ENCODE assay signal across 1 cellular context in the genomic region with DNA sequence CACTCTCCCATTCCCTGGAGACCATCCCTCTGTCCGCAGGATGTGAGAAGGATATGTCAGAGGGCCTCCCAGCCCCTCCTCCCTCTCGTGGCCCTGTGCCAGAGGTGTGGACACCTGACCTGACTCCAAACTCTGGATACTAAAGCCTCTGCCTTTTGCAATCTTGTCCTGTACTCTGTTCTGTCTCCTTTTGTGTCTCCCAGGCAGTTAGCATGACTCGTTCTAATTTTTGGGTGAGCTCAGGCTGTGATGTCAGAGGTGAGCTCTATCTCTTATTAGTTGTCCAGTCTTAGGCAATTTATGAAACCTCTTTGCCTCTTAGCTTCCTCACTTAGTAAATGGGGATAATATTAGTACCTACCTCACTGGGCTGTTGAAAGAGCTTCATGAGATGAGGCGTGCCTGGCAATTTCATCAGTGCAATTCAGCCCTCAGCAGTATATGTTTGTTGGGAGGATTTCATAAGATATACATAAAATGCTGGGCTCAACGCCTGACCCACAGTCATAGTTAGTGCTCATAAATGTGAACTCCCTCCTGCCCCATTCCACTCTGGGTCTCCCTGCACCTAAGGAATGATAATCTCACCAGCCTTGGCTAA.
TF ChIP-seq lines count a peak whose summit lies in the region.

No MANE protein-coding gene starts in this region.

TF ChIP-seq in A549, 52 proteins besides CTCF, POLR2A, EP300 and RAD21 (continued from another document):
- TF ChIP-seq CEBPB (IDR thresholded peaks at IDR 0.05): peak in 1 of 2 experiments; percentile 52; a peak in 1 of 4 replicates
- no peak for TF ChIP-seq CHD4 (IDR thresholded peaks at IDR 0.05; ENCODE audit: borderline replicate concordance)
